1 cellular context compared by ENCODE assay signal in genomic region chr7:42931834-42932651, GRCh38.
TF ChIP-seq lines count a peak whose summit lies in the region.

TSS of gene MRPL32 (plus strand) at chr7:42932376. CDS start at chr7:42932387, 11 bp downstream.
TSS of gene PSMA2 (minus strand) at chr7:42932174. CDS start at chr7:42932158, 16 bp downstream.

TF ChIP-seq in HepG2, 621 proteins besides CTCF, POLR2A, EP300 and RAD21 (continued from another document and continues in another):
- TF ChIP-seq EZH2 (conservative IDR thresholded peaks at IDR 0.05; ENCODE audit: low read depth, low read length) (no peak), PREB (CRISPR knock-in tag; IDR thresholded peaks at IDR 0.05) (no peak), ZNF75D (CRISPR knock-in tag; IDR thresholded peaks at IDR 0.05; ENCODE audit: borderline replicate concordance) (no peak), BCLAF1 (IDR thresholded peaks at IDR 0.05) (no peak), FOSL1 (CRISPR knock-in tag; IDR thresholded peaks at IDR 0.05; ENCODE audit: borderline replicate concordance) (no peak), ZNF562 (CRISPR knock-in tag; IDR thresholded peaks at IDR 0.05; ENCODE audit: borderline replicate concordance) (no peak), RERE (CRISPR knock-in tag; IDR thresholded peaks at IDR 0.05; ENCODE audit: low read depth) (no peak), PHF5A (CRISPR knock-in tag; IDR thresholded peaks at IDR 0.05; ENCODE audit: low read depth, unreplicated experiment) (no peak), ZNF552 (CRISPR knock-in tag; IDR thresholded peaks at IDR 0.05; ENCODE audit: borderline replicate concordance) (no peak), KLF6 (CRISPR knock-in tag; IDR thresholded peaks at IDR 0.05) (peak; percentile 85; the same call in 1 of the 2 replicates), ZNF280D (CRISPR knock-in tag; IDR thresholded peaks at IDR 0.05) (peak; percentile 41), ZNF564 (CRISPR knock-in tag; IDR thresholded peaks at IDR 0.05) (peak; percentile 72; the same call in 1 of the 2 replicates), RXRA (CRISPR knock-in tag; IDR thresholded peaks at IDR 0.05) (peak; percentile 48; the same call in 1 of the 2 replicates), JDP2 (CRISPR knock-in tag; IDR thresholded peaks at IDR 0.05; ENCODE audit: borderline replicate concordance) (no peak), ZNF207 (IDR thresholded peaks at IDR 0.05; ENCODE audit: borderline replicate concordance) (no peak), U2AF2 (IDR thresholded peaks at IDR 0.05; ENCODE audit: low read depth, low read length) (no peak), TCF7 (IDR thresholded peaks at IDR 0.05; ENCODE audit: low read depth) (no peak), HCFC1 (IDR thresholded peaks at IDR 0.05; ENCODE audit: low read depth, low read length) (peak; percentile 92), SATB2 (CRISPR knock-in tag; IDR thresholded peaks at IDR 0.05) (no peak), ZBTB25 (CRISPR knock-in tag; IDR thresholded peaks at IDR 0.05) (peak; percentile 70; the same call in 1 of the 2 replicates), TBP (CRISPR knock-in tag; IDR thresholded peaks at IDR 0.05) (no peak), CENPX (CRISPR knock-in tag; IDR thresholded peaks at IDR 0.05) (no peak), RARA (CRISPR knock-in tag; IDR thresholded peaks at IDR 0.05) (peak; percentile 27), ZHX2 (IDR thresholded peaks at IDR 0.05; ENCODE audit: low read depth) (peak; percentile 42), ZHX2 (CRISPR knock-in tag; IDR thresholded peaks at IDR 0.05; ENCODE audit: borderline replicate concordance) (no peak), NFIB (CRISPR knock-in tag; IDR thresholded peaks at IDR 0.05; ENCODE audit: borderline replicate concordance) (no peak), ZNF264 (CRISPR knock-in tag; IDR thresholded peaks at IDR 0.05) (no peak), CSRNP1 (CRISPR knock-in tag; IDR thresholded peaks at IDR 0.05) (no peak), ZFX (CRISPR knock-in tag; IDR thresholded peaks at IDR 0.05; ENCODE audit: low read depth) (peak; percentile 79), ZKSCAN5 (CRISPR knock-in tag; IDR thresholded peaks at IDR 0.05) (no peak)
